Comparison of ENCODE assay signal across 12 cellular contexts in genomic region chr3:37955918-37956317, GRCh38. TPM values are rescaled to one million over a fixed set of nuclear protein-coding genes. Genes with fewer than 3 reads are reported as not detected.
DNase-seq lines count a peak whose midpoint lies in the region; ATAC-seq and TF ChIP-seq lines count a peak whose summit lies in the region.
"Had no signal": no experiment of that assay in that cellular context is flagged by ENCODE, and none has a peak within 500 bp of the region (broad histone marks: within the 10 kb centered on the region; RNA-seq: fewer than 3 reads in every experiment).

No MANE protein-coding gene starts in this region.

- H3K9me3 ChIP-seq in CD4-positive, alpha-beta memory T cell (ENCODE audit: control insufficient read depth in 1 of 2, low read length in 2 of 2): no peaks in the 10 kb centered on the region
- H3K9me3 ChIP-seq in esophagus squamous epithelium (no peaks in the 10 kb centered on the region), prostate gland (no peaks in the 10 kb centered on the region), adrenal gland (replicated peaks in 1 of 3) (no peaks in the 10 kb centered on the region)

- 70 to 78% methylated on average over 3 of the region's 3 CpGs for WGBS in esophagus squamous epithelium, 2 donors
- WGBS in prostate gland: 66% methylated on average over 3 of the region's 3 CpGs
- WGBS in adrenal gland, 4 donors: 57 to 74% (median 71%) methylated on average over 3 of the region's 3 CpGs

- no peaks in the 10 kb centered on the region for H3K27me3 ChIP-seq in CD4-positive, alpha-beta memory T cell (ENCODE audit: insufficient read depth, low read length)
- H3K27me3 ChIP-seq in esophagus squamous epithelium: no peaks in the 10 kb centered on the region
- no peaks in the 10 kb centered on the region for H3K27me3 ChIP-seq in prostate gland (replicated peaks; ENCODE audit: insufficient read depth)
- no peaks in the 10 kb centered on the region for H3K27me3 ChIP-seq in adrenal gland
- H3K27me3 ChIP-seq: hepatocyte, MG63 had no signal

- CTCF ChIA-PET in CD4-positive, alpha-beta memory T cell (lab: Charles Lee; ENCODE audit: partially characterized antibody): interaction anchor here (0.8 to 2.7 kb wide), 5 partner anchors 10 to 101 kb away, joined by 3 to 13 read pairs (median 3); no protein-coding TSS in a partner anchor
- CTCF ChIA-PET in HEK293T (lab: Yijun Ruan, JAX): interaction anchor here (1.0 kb wide), 1 partner anchor 8 kb away, joined by 3 read pairs; no protein-coding TSS in a partner anchor

- H3K4me1 Mint-ChIP-seq in CD4-positive, alpha-beta memory T cell: peaks cover 13 to 30% (median 19%) of the 10 kb centered on the region in 4 donors

- peaks cover 15% of the 10 kb centered on the region for H3K4me1 ChIP-seq in CD4-positive, alpha-beta memory T cell (ENCODE audit: insufficient read depth, low read length)
- peaks cover 10 to 63% (median 27%) of the 10 kb centered on the region in 3 donors for H3K4me1 ChIP-seq in esophagus squamous epithelium
- H3K4me1 ChIP-seq in prostate gland (replicated peaks): peaks cover 4% of the 10 kb centered on the region
- H3K4me1 ChIP-seq in adrenal gland (replicated peaks in 1 of 2): peaks cover 4 to 13% of the 10 kb centered on the region in 2 donors

- no peak for ATAC-seq in HG03460 (IDR thresholded peaks at IDR 0.05; ENCODE audit: unreplicated experiment)

- TF ChIP-seq CTCF in esophagus squamous epithelium (IDR thresholded peaks at IDR 0.05): no peak
- TF ChIP-seq CTCF in prostate gland (IDR thresholded peaks at IDR 0.05): no peak
- TF ChIP-seq CTCF in adrenal gland (IDR thresholded peaks at IDR 0.05): no peak

- H3K27ac Mint-ChIP-seq in CD4-positive, alpha-beta memory T cell: peak overlapping the region; percentile 14 to 91 (median 83)

- H3K4me3 ChIP-seq in CD4-positive, alpha-beta memory T cell (ENCODE audit: low read length in 2 of 2): no peak overlapping the region
- no peak overlapping the region for H3K4me3 ChIP-seq in esophagus squamous epithelium
- H3K4me3 ChIP-seq in prostate gland: no peak overlapping the region
- no peak overlapping the region for H3K4me3 ChIP-seq in adrenal gland
- H3K4me3 ChIP-seq: hepatocyte, MG63 had no signal

- POLR2A ChIA-PET in CD4-positive, alpha-beta memory T cell (lab: Charles Lee; ENCODE audit: partially characterized antibody): no interaction called here
- POLR2A ChIA-PET in HEK293T (lab: Yijun Ruan, JAX): no interaction called here

- TF ChIP-seq POLR2A in esophagus squamous epithelium (IDR thresholded peaks at IDR 0.05) (no peak), prostate gland (IDR thresholded peaks at IDR 0.05) (no peak), adrenal gland (IDR thresholded peaks at IDR 0.05) (no peak)

- H3K9me3 Mint-ChIP-seq in CD4-positive, alpha-beta memory T cell: no peaks in the 10 kb centered on the region

- intact Hi-C loops in CD4-positive, alpha-beta memory T cell (cut with micrococcal nuclease): no loop called here
- intact Hi-C loops in esophagus squamous epithelium (cut with DNase I) (no loop called here), prostate gland (cut with DNase I) (no loop called here), adrenal gland (cut with DNase I) (no loop called here)

- no peak overlapping the region for H3K4me3 Mint-ChIP-seq in CD4-positive, alpha-beta memory T cell

- no peaks in the 10 kb centered on the region for H3K27me3 Mint-ChIP-seq in CD4-positive, alpha-beta memory T cell

- no peak overlapping the region for H3K27ac ChIP-seq in CD4-positive, alpha-beta memory T cell (ENCODE audit: low read depth, low read length)
- H3K27ac ChIP-seq in esophagus squamous epithelium (peak overlapping the region in 3 of 4 donors; percentile 58 to 77 (median 66)), prostate gland (peak overlapping the region; percentile 52 to 70), adrenal gland (peak overlapping the region in 2 of 5 donors; percentile 31 to 60)

- no peaks in the 10 kb centered on the region for H3K36me3 ChIP-seq in CD4-positive, alpha-beta memory T cell (ENCODE audit: insufficient read depth, low read length)
- H3K36me3 ChIP-seq in esophagus squamous epithelium (peaks cover 0 to 23% (median 0%) of the 10 kb centered on the region in 3 donors), prostate gland (peaks cover 0 to 3% of the 10 kb centered on the region in 2 donors), adrenal gland (replicated peaks in 1 of 2) (no peaks in the 10 kb centered on the region)

- no peaks in the 10 kb centered on the region for H3K36me3 Mint-ChIP-seq in CD4-positive, alpha-beta memory T cell

- DNase-seq in CD4-positive, alpha-beta memory T cell: no peak
- DNase-seq in NOMO-1 treated with DMSO at 0.1 percent for 48 hours (lab: John Stamatoyannopoulos, UW; ENCODE audit: unreplicated experiment): peak; percentile 93
- no peak for DNase-seq in esophagus squamous epithelium (lab: John Stamatoyannopoulos, UW)
- DNase-seq in prostate gland (ENCODE audit: low spot score): no peak
- DNase-seq in adrenal gland: no peak
- no peak for DNase-seq in DMS153 treated with DMSO at 0.1 percent for 48 hours (lab: John Stamatoyannopoulos, UW; ENCODE audit: unreplicated experiment)
- DNase-seq in HEK293T (ENCODE audit: extremely low spot score): no peak
- DNase-seq: DMS153, MG63, NCI-H526 treated with DMSO at 0.1 percent for 48 hours had no signal

TF ChIP-seq in HEK293T, 16 proteins besides CTCF, POLR2A, EP300 and RAD21:
- TF ChIP-seq HDGF (IDR thresholded peaks at IDR 0.05; ENCODE audit: borderline replicate concordance) (no peak), BHLHE40 (IDR thresholded peaks at IDR 0.05; ENCODE audit: borderline replicate concordance) (no peak), ZNF384 (IDR thresholded peaks at IDR 0.05) (no peak), FOXM1 (IDR thresholded peaks at IDR 0.05; ENCODE audit: borderline replicate concordance) (no peak), FOXK2 (IDR thresholded peaks at IDR 0.05) (no peak), NFRKB (IDR thresholded peaks at IDR 0.05) (no peak), PKNOX1 (IDR thresholded peaks at IDR 0.05) (no peak), LEF1 (IDR thresholded peaks at IDR 0.05; ENCODE audit: borderline replicate concordance) (no peak), TARDBP (IDR thresholded peaks at IDR 0.05) (no peak), ARNT (IDR thresholded peaks at IDR 0.05) (no peak), SP1 (IDR thresholded peaks at IDR 0.05) (no peak), L3MBTL2 (conservative IDR thresholded peaks at IDR 0.05) (no peak), ELF4 (IDR thresholded peaks at IDR 0.05) (no peak), FOXA1 (IDR thresholded peaks at IDR 0.05) (no peak), CTBP1 (IDR thresholded peaks at IDR 0.05; ENCODE audit: borderline replicate concordance) (no peak), SUZ12 (IDR thresholded peaks at IDR 0.05) (no peak)

RNA-seq across cellular contexts. Expression of gene VILL, which starts 34.7 kb away (rescaled TPM):
- 10 to 100 TPM; 41.7 to 43.4 TPM for total RNA-seq in CD4-positive, alpha-beta memory T cell
- polyA plus RNA-seq in CD4-positive, alpha-beta memory T cell: 10 to 100 TPM; 13.4 to 18.0 TPM
- total RNA-seq in esophagus squamous epithelium (10 to 100 TPM in 1 of 4 donors, 1 to 10 TPM in 3; 5.5 to 13.0 (median 6.1) TPM), prostate gland (10 to 100 TPM; 29.1 to 29.3 TPM), adrenal gland (1 to 10 TPM; 2.5 to 8.0 (median 6.5) TPM)
- polyA plus RNA-seq in adrenal gland: 10 to 100 TPM in 1 of 3 donors, 1 to 10 TPM in 2; 1.7 to 18.0 (median 9.7) TPM
